Comparison of ENCODE assay signal across 8 cellular contexts in the genomic region with DNA sequence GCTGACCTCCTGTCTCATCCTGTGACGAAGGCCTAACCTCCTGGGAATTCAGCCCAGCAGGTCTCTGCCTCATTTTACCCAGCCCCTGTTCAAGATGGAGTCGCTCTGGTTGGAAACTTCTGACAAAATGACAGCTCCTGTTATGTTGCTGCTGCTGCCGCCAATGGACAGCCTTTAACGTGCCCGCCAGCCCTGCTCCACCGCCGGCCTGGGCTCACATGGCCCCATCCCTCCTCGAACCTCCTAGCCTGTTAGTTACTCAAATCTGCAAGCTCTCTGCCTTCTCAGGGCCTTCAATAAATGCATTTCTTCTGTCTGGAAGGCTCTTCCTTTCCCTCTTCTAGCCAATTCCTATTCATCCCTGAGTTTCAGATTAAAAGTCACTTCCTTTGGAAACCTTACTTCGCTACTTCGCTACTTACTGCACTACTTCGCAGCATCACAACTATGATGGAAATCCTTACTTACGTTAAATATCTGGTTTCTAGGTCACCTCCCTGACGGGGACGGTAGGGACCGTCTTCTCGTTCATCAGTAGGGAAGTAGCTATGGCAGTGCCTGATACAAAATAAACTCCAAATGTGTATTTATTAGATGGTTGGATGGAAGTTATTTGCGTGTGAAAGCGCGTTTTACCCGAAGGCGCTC. TPM values are rescaled to one million over a fixed set of nuclear protein-coding genes. Genes with fewer than 3 reads are reported as not detected.
DNase-seq lines count a peak whose midpoint lies in the region; ATAC-seq and TF ChIP-seq lines count a peak whose summit lies in the region.

No MANE protein-coding gene starts in this region.

- no peak overlapping the region for H3K27ac ChIP-seq in ectodermal cell (ENCODE audit: insufficient read depth, low read depth, low read length, poor library complexity, severe bottlenecking)

- H3K4me3 ChIP-seq in NT2/D1 (ENCODE audit: insufficient read length, low read depth) = peak overlapping the region; percentile 75
- peak overlapping the region; percentile 63 for H3K4me3 ChIP-seq in ectodermal cell (ENCODE audit: insufficient read depth, low read depth, low read length)

- peaks cover 55% of the 10 kb centered on the region for H3K4me1 Mint-ChIP-seq in nephron progenitor cell

- H3K9me3 ChIP-seq in NT2/D1 (ENCODE audit: insufficient read depth, low read length) = no peaks in the 10 kb centered on the region
- H3K9me3 ChIP-seq in ectodermal cell (ENCODE audit: control insufficient read depth, low read length) = no peaks in the 10 kb centered on the region

- DNase-seq in NCI-H510A treated with DMSO at 0.1 percent for 48 hours (lab: John Stamatoyannopoulos, UW) = peak; percentile 40
- DNase-seq in NCI-H510A (lab: John Stamatoyannopoulos, UW) = no peak
- no peak for DNase-seq in NT2/D1 (ENCODE audit: low read depth, low spot score)
- no peak for DNase-seq in nephron progenitor cell
- no peak for DNase-seq in NCI-H1436 (lab: John Stamatoyannopoulos, UW)
- no peak for DNase-seq in GM10248 (ENCODE audit: extremely low spot score)

- H3K4me1 ChIP-seq in NT2/D1 (ENCODE audit: insufficient read depth, insufficient read length) (peaks cover 11% of the 10 kb centered on the region), ectodermal cell (ENCODE audit: control insufficient read depth, insufficient read depth, low read length) (peaks cover 14% of the 10 kb centered on the region)

- H3K27ac Mint-ChIP-seq in nephron progenitor cell = peak overlapping the region; percentile 39

- POLR2A ChIA-PET in GM10248 (lab: Yijun Ruan, JAX) = interaction anchor here (0.6 to 1.4 kb wide), 3 partner anchors 64 to 826 kb away, joined by 3 to 5 read pairs (median 3); no protein-coding TSS in a partner anchor

- H3K27me3 ChIP-seq in NT2/D1 (ENCODE audit: insufficient read depth, insufficient read length) (peaks cover 5% of the 10 kb centered on the region), ectodermal cell (ENCODE audit: control insufficient read depth, insufficient read depth, low read length, poor library complexity, severe bottlenecking) (peaks cover 28% of the 10 kb centered on the region)

- no peak for ATAC-seq in HG02884 (IDR thresholded peaks at IDR 0.05; ENCODE audit: unreplicated experiment)

- peak overlapping the region; percentile 85 for H3K9ac ChIP-seq in NT2/D1 (ENCODE audit: insufficient read length, low read depth)

- CTCF ChIA-PET in GM10248 (lab: Yijun Ruan, JAX) = interaction anchor here (1.2 to 2.5 kb wide), 4 partner anchors 8 to 48 kb away, joined by 3 to 12 read pairs (median 7); no protein-coding TSS in a partner anchor

- no peaks in the 10 kb centered on the region for H3K9me3 Mint-ChIP-seq in nephron progenitor cell

- peak overlapping the region; percentile 75 for H3K4me3 Mint-ChIP-seq in nephron progenitor cell

- H3K27me3 Mint-ChIP-seq in nephron progenitor cell (ENCODE audit: low read depth, poor library complexity) = peaks cover 12% of the 10 kb centered on the region

- H3K36me3 ChIP-seq in NT2/D1 (ENCODE audit: insufficient read depth, insufficient read length, low read length) = peaks cover 20% of the 10 kb centered on the region
- peaks cover 5% of the 10 kb centered on the region for H3K36me3 ChIP-seq in ectodermal cell (ENCODE audit: control insufficient read depth, insufficient read depth, low read length)

- 48% methylated on average over 21 of the region's 21 CpGs for WGBS in ectodermal cell, 2 experiments

- peaks cover 12% of the 10 kb centered on the region for H3K36me3 Mint-ChIP-seq in nephron progenitor cell (ENCODE audit: low read depth)

- TF ChIP-seq CTCF in nephron progenitor cell (IDR thresholded peaks at IDR 0.05) = no peak
- no peak for TF ChIP-seq CTCF in GM10248 (IDR thresholded peaks at IDR 0.05; ENCODE audit: control extremely low read depth, extremely low read depth, low read depth, missing control alignments)

RNA-seq across cellular contexts. Expression of a gene that starts 0.5 kb away (rescaled TPM):
- 13.4 TPM for polyA plus RNA-seq in ectodermal cell (2013, experiment 1 of 4)
- polyA plus RNA-seq in ectodermal cell (2013, experiment 2 of 4) = 12.3 TPM
- polyA plus RNA-seq in ectodermal cell (2013, experiment 3 of 4) = 11.2 TPM
- 9.7 TPM for polyA plus RNA-seq in ectodermal cell (2013, experiment 4 of 4)

RNA-seq across cellular contexts. Expression of a gene that starts 17.2 kb away (rescaled TPM):
- polyA plus RNA-seq in ectodermal cell (2013, experiment 1 of 4) = 1.6 TPM
- 1.8 TPM for polyA plus RNA-seq in ectodermal cell (2013, experiment 2 of 4)
- polyA plus RNA-seq in ectodermal cell (2013, experiment 3 of 4) = 1.2 TPM
- polyA plus RNA-seq in ectodermal cell (2013, experiment 4 of 4) = 1.9 TPM

RNA-seq across cellular contexts. Expression of a gene that starts 26.4 kb away (rescaled TPM):
- polyA plus RNA-seq in ectodermal cell (2013, experiment 1 of 4) = 55.1 TPM
- 63.8 TPM for polyA plus RNA-seq in ectodermal cell (2013, experiment 2 of 4)
- polyA plus RNA-seq in ectodermal cell (2013, experiment 3 of 4) = 56.7 TPM
- 59.8 TPM for polyA plus RNA-seq in ectodermal cell (2013, experiment 4 of 4)

RNA-seq across cellular contexts. Expression of a gene that starts 31.4 kb away (rescaled TPM):
- 32.8 TPM for polyA plus RNA-seq in ectodermal cell (2013, experiment 1 of 4)
- 31.0 TPM for polyA plus RNA-seq in ectodermal cell (2013, experiment 2 of 4)
- polyA plus RNA-seq in ectodermal cell (2013, experiment 3 of 4) = 25.5 TPM
- 28.6 TPM for polyA plus RNA-seq in ectodermal cell (2013, experiment 4 of 4)

RNA-seq across cellular contexts. Expression of a gene that starts 42.0 kb away (rescaled TPM):
- 39.3 TPM for polyA plus RNA-seq in ectodermal cell (2013, experiment 1 of 4)
- 42.5 TPM for polyA plus RNA-seq in ectodermal cell (2013, experiment 2 of 4)
- polyA plus RNA-seq in ectodermal cell (2013, experiment 3 of 4) = 29.1 TPM
- 30.6 TPM for polyA plus RNA-seq in ectodermal cell (2013, experiment 4 of 4)
